ENCODE assay signal across 16 cellular contexts in the genomic region with DNA sequence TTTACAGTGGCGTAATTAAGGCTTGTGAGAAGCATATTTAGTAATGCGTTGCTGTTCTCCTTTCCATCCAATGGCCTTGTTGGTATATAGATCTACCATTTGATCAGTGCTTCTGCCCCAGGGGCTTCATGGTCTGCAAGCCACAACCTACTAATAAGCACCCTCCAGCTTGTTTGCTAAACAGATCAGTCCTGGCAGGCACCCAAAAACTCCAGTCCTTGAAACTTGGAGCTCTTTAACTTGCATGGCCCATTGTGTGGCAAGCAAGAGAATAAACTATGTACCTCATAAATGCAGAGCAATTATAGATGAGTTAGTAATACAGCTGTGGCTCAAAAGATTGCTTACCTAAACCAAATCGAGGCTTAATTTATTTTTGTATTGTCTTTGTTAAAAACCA.
DNase-seq lines count a peak whose midpoint lies in the region; ATAC-seq, FAIRE-seq and TF ChIP-seq lines count a peak whose summit lies in the region.
"Had no signal": no experiment of that assay in that cellular context is flagged by ENCODE, and none has a peak within 500 bp of the region (broad histone marks: within the 10 kb centered on the region; RNA-seq: fewer than 3 reads in every experiment).

No MANE protein-coding gene starts in this region.

- no peak overlapping the region for H2BK15ac ChIP-seq in H1 (ENCODE audit: low read length)

- no peaks in the 10 kb centered on the region for H3K36me3 ChIP-seq in breast epithelium
- H3K36me3 ChIP-seq in H1 (ENCODE audit: control insufficient read depth in 2 of 4, insufficient read depth in 4 of 4, low read length in 3 of 4) = no peaks in the 10 kb centered on the region
- no peaks in the 10 kb centered on the region for H3K36me3 ChIP-seq in gastroesophageal sphincter
- H3K36me3 ChIP-seq: gastrocnemius medialis had no signal

- H3K23ac ChIP-seq in H1 (ENCODE audit: insufficient read length) = no peak overlapping the region

- WGBS in H1 (ENCODE audit: extremely low coverage in 1 of 2, insufficient coverage in 1 of 2, insufficient read length in 1 of 2, insufficient replicate concordance in 2 of 2, low coverage in 1 of 2, low lambda C conversion rate in 2 of 2, missing lambda C conversion rate in 1 of 2), 2 experiments = 85% methylated on average over 3 of the region's 3 CpGs; no CpG with 5 or more reads in 1 of the 2 experiments
- 73 to 79% methylated on average over 3 of the region's 3 CpGs for whole genome bisulfite sequencing in gastroesophageal sphincter (ENCODE audit: low coverage in 1 of 2), 2 donors

- no peak overlapping the region for H3K27ac ChIP-seq in breast epithelium
- no peak overlapping the region for H3K27ac ChIP-seq in H1 (ENCODE audit: low read depth, low read length)
- H3K27ac ChIP-seq in gastroesophageal sphincter = no peak overlapping the region
- H3K27ac ChIP-seq: gastrocnemius medialis, PC-9, skin epidermis had no signal

- H3K14ac ChIP-seq in H1 (ENCODE audit: insufficient read length) = no peak overlapping the region

- H4K5ac ChIP-seq in H1 (ENCODE audit: insufficient read length, low read depth, low read length) = no peak overlapping the region

- TF ChIP-seq CTCF in MCF 10A (IDR thresholded peaks at IDR 0.05; ENCODE audit: unreplicated experiment) (no peak), breast epithelium (IDR thresholded peaks at IDR 0.05) (no peak), H1 (IDR thresholded peaks at IDR 0.05; ENCODE audit: control extremely low read depth in 1 of 3, insufficient read depth in 1 of 3, low read depth in 1 of 3, low read length in 3 of 3) (no peak), gastroesophageal sphincter (IDR thresholded peaks at IDR 0.05) (no peak)

- no peaks in the 10 kb centered on the region for H4K20me1 ChIP-seq in H1 (replicated peaks in 1 of 2; ENCODE audit: control insufficient read depth in 1 of 2, insufficient read depth in 2 of 2, low read length in 2 of 2)

- no peaks in the 10 kb centered on the region for H3K9me3 Mint-ChIP-seq in MCF 10A (ENCODE audit: unreplicated experiment)
- H3K9me3 Mint-ChIP-seq: activated naive CD8-positive, alpha-beta T cell treated with anti-CD3 and anti-CD28 coated beads, Interleukin-2, amount 10 ng/mL, durations not matched to agents 7 days and 5 days; dendritic cell treated with granulocyte-macrophage colony-stimulating factor and Interleukin-4, amounts not matched to agents 40 ng/mL and 50 ng/mL, for 4 days; type B pancreatic cell had no signal

- DNase-seq in MCF 10A (ENCODE audit: unreplicated experiment) (peak; percentile 15), breast epithelium (ENCODE audit: low spot score in 2 of 2) (no peak), NCI-H510A treated with DMSO at 0.1 percent for 48 hours (lab: John Stamatoyannopoulos, UW) (peak; percentile 93), H1 (ENCODE audit: low read depth in 1 of 2, low spot score in 2 of 2) (no peak)
- DNase-seq: activated CD8-positive, alpha-beta memory T cell treated with anti-CD3 and anti-CD28 coated beads, Interleukin-2, amount 50 U/mL, for 4 hours; activated naive CD8-positive, alpha-beta T cell treated with anti-CD3 and anti-CD28 coated beads, Interleukin-2, amount 10 ng/mL, durations not matched to agents 7 days and 5 days; gastrocnemius medialis; PC-9 had no signal

- BruUV-seq in MCF 10A (replicated peaks; lab: Mats Ljungman, UMichigan) = no TSS peak

- H3K4me1 Mint-ChIP-seq in MCF 10A (ENCODE audit: insufficient read depth, unreplicated experiment) = no peaks in the 10 kb centered on the region
- H3K4me1 Mint-ChIP-seq: activated naive CD8-positive, alpha-beta T cell treated with anti-CD3 and anti-CD28 coated beads, Interleukin-2, amount 10 ng/mL, durations not matched to agents 7 days and 5 days had no signal

- H3K27ac Mint-ChIP-seq in MCF 10A (ENCODE audit: low read depth, unreplicated experiment) = no peak overlapping the region
- H3K27ac Mint-ChIP-seq: activated naive CD8-positive, alpha-beta T cell treated with anti-CD3 and anti-CD28 coated beads, Interleukin-2, amount 10 ng/mL, durations not matched to agents 7 days and 5 days; dendritic cell treated with granulocyte-macrophage colony-stimulating factor and Interleukin-4, amounts not matched to agents 40 ng/mL and 50 ng/mL, for 4 days; type B pancreatic cell had no signal

- FAIRE-seq in H1 (lab: Jason Lieb, UNC) = no peak
- FAIRE-seq: TTC549 had no signal

- no peak overlapping the region for H2AK5ac ChIP-seq in H1 (ENCODE audit: low read depth, low read length)

- H3K79me1 ChIP-seq in H1 (ENCODE audit: low read depth, low read length) = no peaks in the 10 kb centered on the region

- no peaks in the 10 kb centered on the region for H3K4me1 ChIP-seq in breast epithelium
- H3K4me1 ChIP-seq in H1 (replicated peaks in 1 of 4; ENCODE audit: control insufficient read depth in 3 of 4, insufficient read depth in 4 of 4, low read length in 3 of 4) = peaks cover 0 to 2% (median 0%) of the 10 kb centered on the region in 4 experiments; a peak in 1 of 7 replicates
- no peaks in the 10 kb centered on the region for H3K4me1 ChIP-seq in gastroesophageal sphincter
- H3K4me1 ChIP-seq: gastrocnemius medialis had no signal

- H2BK120ac ChIP-seq in H1 (replicated peaks; ENCODE audit: low read depth, low read length) = no peak overlapping the region

- H3K4me3 ChIP-seq in breast epithelium = no peak overlapping the region
- no peak overlapping the region for H3K4me3 ChIP-seq in H1 (ENCODE audit: extremely low read depth in 1 of 4, insufficient read depth in 2 of 4, low read depth in 3 of 4, low read length in 4 of 4)
- no peak overlapping the region for H3K4me3 ChIP-seq in gastroesophageal sphincter
- H3K4me3 ChIP-seq: gastrocnemius medialis, PC-9, skin epidermis had no signal

- H2BK5ac ChIP-seq in H1 (ENCODE audit: low read depth, low read length) = no peak overlapping the region

- no peak overlapping the region for H3K18ac ChIP-seq in H1 (ENCODE audit: extremely low read depth, low read length)

- H4K91ac ChIP-seq in H1 (replicated peaks; ENCODE audit: insufficient read length, low read length) = no peak overlapping the region

- H3K4me3 Mint-ChIP-seq in MCF 10A (ENCODE audit: unreplicated experiment) = no peak overlapping the region
- H3K4me3 Mint-ChIP-seq: activated naive CD8-positive, alpha-beta T cell treated with anti-CD3 and anti-CD28 coated beads, Interleukin-2, amount 10 ng/mL, durations not matched to agents 7 days and 5 days; dendritic cell treated with granulocyte-macrophage colony-stimulating factor and Interleukin-4, amounts not matched to agents 40 ng/mL and 50 ng/mL, for 4 days; type B pancreatic cell had no signal

- TF ChIP-seq EP300 in H1 (IDR thresholded peaks at IDR 0.05; ENCODE audit: borderline replicate concordance in 1 of 2, low read depth in 2 of 2, low read length in 2 of 2) (no peak), gastroesophageal sphincter (IDR thresholded peaks at IDR 0.05) (no peak)

- H3K79me2 ChIP-seq in H1 (ENCODE audit: control insufficient read depth in 1 of 2, insufficient read depth in 2 of 2, low read length in 2 of 2) = no peaks in the 10 kb centered on the region

- TF ChIP-seq RAD21 in H1 (IDR thresholded peaks at IDR 0.05 in 1 of 2, conservative IDR thresholded peaks at IDR 0.05 in 1 of 2; ENCODE audit: low read depth in 2 of 2, low read length in 2 of 2) = no peak

- H3K27me3 ChIP-seq in breast epithelium (peaks cover 0 to 4% of the 10 kb centered on the region in 2 donors), H1 (replicated peaks in 1 of 4; ENCODE audit: control insufficient read depth in 3 of 4, extremely low read depth in 1 of 4, insufficient read depth in 3 of 4, low read length in 3 of 4) (no peaks in the 10 kb centered on the region), gastroesophageal sphincter (no peaks in the 10 kb centered on the region)
- H3K27me3 ChIP-seq: gastrocnemius medialis had no signal

- H2AFZ ChIP-seq in H1 (ENCODE audit: low read length) = peak overlapping the region; percentile 77; the same call in 1 of the 2 replicates
- H2AFZ ChIP-seq: PC-9 had no signal

- H3K4ac ChIP-seq in H1 (replicated peaks; ENCODE audit: insufficient read length, low read depth, low read length) = no peak overlapping the region

- CTCF ChIA-PET in MCF 10A (lab: Yijun Ruan, JAX) = interaction anchor here (1.0 to 4.3 kb wide), 3 partner anchors 12 to 48 kb away, joined by 4 to 19 read pairs (median 19); no protein-coding TSS in a partner anchor
- CTCF ChIA-PET in H1 (lab: Charles Lee; ENCODE audit: partially characterized antibody) = interaction anchor here (1.1 to 5.7 kb wide), 3 partner anchors 12 to 97 kb away, joined by 3 to 36 read pairs (median 4); no protein-coding TSS in a partner anchor

- H2BK12ac ChIP-seq in H1 (ENCODE audit: low read depth, low read length) = no peak overlapping the region

- intact Hi-C loops in MCF 10A (cut with micrococcal nuclease) = no loop called here
- intact Hi-C loops in breast epithelium (cut with DNase I; ENCODE audit: low total_unique reads) = no loop called here

- H2BK20ac ChIP-seq in H1 (ENCODE audit: low read length) = no peak overlapping the region

- no peak overlapping the region for H3K9ac ChIP-seq in H1 (replicated peaks in 1 of 4; ENCODE audit: extremely low read depth in 1 of 4, low read depth in 3 of 4, low read length in 3 of 4)

- H3K4me2 ChIP-seq in H1 (ENCODE audit: insufficient read depth in 1 of 2, low read depth in 2 of 2, low read length in 2 of 2) = no peak overlapping the region
- H3K4me2 ChIP-seq: PC-9 had no signal

- H4K8ac ChIP-seq in H1 (ENCODE audit: extremely low read depth, insufficient read depth, low read length) = no peak overlapping the region

- peaks cover 5% of the 10 kb centered on the region for H3K27me3 Mint-ChIP-seq in MCF 10A (ENCODE audit: insufficient read depth, unreplicated experiment)
- H3K27me3 Mint-ChIP-seq: dendritic cell treated with granulocyte-macrophage colony-stimulating factor and Interleukin-4, amounts not matched to agents 40 ng/mL and 50 ng/mL, for 4 days; type B pancreatic cell had no signal

- TF ChIP-seq POLR2A in breast epithelium (IDR thresholded peaks at IDR 0.05) = no peak
- no peak for TF ChIP-seq POLR2A in H1 (IDR thresholded peaks at IDR 0.05; ENCODE audit: control extremely low read depth in 1 of 2, low read depth in 2 of 2, low read length in 2 of 2)
- TF ChIP-seq POLR2A in gastroesophageal sphincter (IDR thresholded peaks at IDR 0.05) = no peak

- H3K56ac ChIP-seq in H1 (replicated peaks; ENCODE audit: insufficient read length, low read depth, low read length) = no peak overlapping the region

- no peaks in the 10 kb centered on the region for H3K36me3 Mint-ChIP-seq in MCF 10A (ENCODE audit: insufficient read depth, unreplicated experiment)
- H3K36me3 Mint-ChIP-seq: activated naive CD8-positive, alpha-beta T cell treated with anti-CD3 and anti-CD28 coated beads, Interleukin-2, amount 10 ng/mL, durations not matched to agents 7 days and 5 days; type B pancreatic cell had no signal

- POLR2A ChIA-PET in MCF 10A (lab: Yijun Ruan, JAX) = no interaction called here
- POLR2A ChIA-PET in H1 (lab: Charles Lee; ENCODE audit: partially characterized antibody) = interaction anchor here (1.3 kb wide), 1 partner anchor 9 kb away, joined by 3 read pairs; no protein-coding TSS in a partner anchor

- ATAC-seq in HG02884 (IDR thresholded peaks at IDR 0.05; ENCODE audit: unreplicated experiment) (no peak), GM18861 (IDR thresholded peaks at IDR 0.05; ENCODE audit: unreplicated experiment) (no peak), gastroesophageal sphincter (no peak), HG03175 (IDR thresholded peaks at IDR 0.05; ENCODE audit: unreplicated experiment) (no peak)
- ATAC-seq: gastrocnemius medialis had no signal

- no peaks in the 10 kb centered on the region for H3K23me2 ChIP-seq in H1 (ENCODE audit: low read depth, low read length)

- no peaks in the 10 kb centered on the region for H3K9me3 ChIP-seq in breast epithelium
- no peaks in the 10 kb centered on the region for H3K9me3 ChIP-seq in H1 (ENCODE audit: insufficient read depth in 2 of 2, low read depth in 1 of 2, low read length in 1 of 2)
- no peaks in the 10 kb centered on the region for H3K9me3 ChIP-seq in gastroesophageal sphincter
- H3K9me3 ChIP-seq: gastrocnemius medialis had no signal

Comparison
In these comparisons a context has a peak if more than half of its experiments do, and no peak if none do; other contexts are left out.
1. DNase-seq: peak in MCF 10A (single experiment) and NCI-H510A treated with DMSO at 0.1 percent for 48 hours (single experiment); none in breast epithelium (0 of 2) and H1 (0 of 2).